In genomic region chr6:1313755-1314503, GRCh38 we compare ENCODE assay signal across 9 cellular contexts. TPM values are rescaled to one million over a fixed set of nuclear protein-coding genes. Genes with fewer than 3 reads are reported as not detected.
A peak's percentile ranks its signal among the peaks of the same experiment; 100 is the strongest.
DNase-seq lines count a peak whose midpoint lies in the region; ATAC-seq and TF ChIP-seq lines count a peak whose summit lies in the region.
"Had no signal": no experiment of that assay in that cellular context is flagged by ENCODE, and none has a peak within 500 bp of the region (broad histone marks: within the 10 kb centered on the region; RNA-seq: fewer than 3 reads in every experiment).

No MANE protein-coding gene starts in this region.

- DNase-seq in NCI-H146 (lab: John Stamatoyannopoulos, UW) (peak; percentile 3), NCI-H146 treated with DMSO at 0.1 percent for 48 hours (lab: John Stamatoyannopoulos, UW; ENCODE audit: unreplicated experiment) (no peak), RWPE1 (ENCODE audit: low spot score) (peak; percentile 50), retinal pigment epithelial cell (ENCODE audit: low read depth) (no peak), COLO829 (ENCODE audit: low spot score) (no peak)
- DNase-seq: NCI-H187 had no signal

- H3K4me3 ChIP-seq in retinal pigment epithelial cell (ENCODE audit: low read length), result peak overlapping the region; percentile 73

- no peak overlapping the region for H3K27ac ChIP-seq in RWPE1

- TF ChIP-seq CTCF in RWPE1 (conservative IDR thresholded peaks at IDR 0.05; ENCODE audit: low read depth) (peak; percentile 69), retinal pigment epithelial cell (conservative IDR thresholded peaks at IDR 0.05; ENCODE audit: low read depth, low read length) (peak; percentile 50)

- CTCF ChIA-PET in RWPE1 (lab: Yijun Ruan, JAX), result interaction anchor here (0.7 to 1.7 kb wide), 5 partner anchors 9 to 41 kb away, joined by 3 to 6 read pairs (median 3); no protein-coding TSS in a partner anchor

- POLR2A ChIA-PET in RWPE1 (lab: Yijun Ruan, JAX; ENCODE audit: low non-redundant PET), result no interaction called here

- ATAC-seq in esophagus mucosa (peak; percentile 73), GM19023 (IDR thresholded peaks at IDR 0.05; ENCODE audit: unreplicated experiment) (no peak), HG03342 (IDR thresholded peaks at IDR 0.05; ENCODE audit: unreplicated experiment) (no peak)

RNA-seq across cellular contexts. Expression of gene FOXQ1, which starts 2.0 kb away (rescaled TPM):
- total RNA-seq in esophagus mucosa, result 10.0 TPM

Comparison
In these comparisons a context has a peak if more than half of its experiments do, and no peak if none do; other contexts are left out.
1. DNase-seq: peak in NCI-H146 (single experiment) and RWPE1 (single experiment); none in NCI-H146 treated with DMSO at 0.1 percent for 48 hours (single experiment), retinal pigment epithelial cell (single experiment) and COLO829 (single experiment).